14 cellular contexts compared by ENCODE assay signal in genomic region chr22:16615606-16616245, GRCh38. TPM values are rescaled to one million over a fixed set of nuclear protein-coding genes. Genes with fewer than 3 reads are reported as not detected.
"Had no signal": no experiment of that assay in that cellular context is flagged by ENCODE, and none has a peak within 500 bp of the region (broad histone marks: within the 10 kb centered on the region; RNA-seq: fewer than 3 reads in every experiment).

No MANE protein-coding gene starts in this region.

RNA-seq across cellular contexts. Expression of gene CCT8L2, which starts 23.1 kb away (rescaled TPM):
- total RNA-seq: activated CD4-positive, alpha-beta memory T cell treated with anti-CD3 and anti-CD28 coated beads, Interleukin-2, amount 10 ng/mL, durations not matched to agents 7 days and 5 days; activated CD4-positive, alpha-beta T cell treated with anti-CD3 and anti-CD28 coated beads for 36 hours; activated CD4-positive, alpha-beta T cell treated with anti-CD3 and anti-CD28 coated beads, Interleukin-2, amount 10 ng/mL, durations not matched to agents 7 days and 5 days; activated CD8-positive, alpha-beta memory T cell treated with anti-CD3 and anti-CD28 coated beads, Interleukin-2, amount 10 ng/mL, durations not matched to agents 7 days and 5 days; activated CD8-positive, alpha-beta T cell treated with anti-CD3 and anti-CD28 coated beads, Interleukin-2, amount 10 ng/mL, durations not matched to agents 7 days and 5 days; activated naive CD8-positive, alpha-beta T cell treated with anti-CD3 and anti-CD28 coated beads, Interleukin-2, amount 10 ng/mL, durations not matched to agents 7 days and 5 days; activated T-helper 2 cell treated with anti-CD3 and anti-CD28 coated beads, Interferon-gamma antibody, Interleukin-2, Interleukin-4, amounts not matched to agents 10 μg/mL and 5 μg/mL and 100 μg/mL, durations not matched to agents 14 hours and 24 hours and 36 hours; ascending aorta; bronchial epithelial cell; cardiac muscle cell; chondrocyte; T-helper 2 cell treated with Interferon-gamma antibody and Interleukin-4, amounts not matched to agents 100 ng/mL and 5 ng/mL, for 36 hours; WTC11 had no signal
- polyA plus RNA-seq: adipose tissue, cardiac muscle cell had no signal
